In the genomic region with DNA sequence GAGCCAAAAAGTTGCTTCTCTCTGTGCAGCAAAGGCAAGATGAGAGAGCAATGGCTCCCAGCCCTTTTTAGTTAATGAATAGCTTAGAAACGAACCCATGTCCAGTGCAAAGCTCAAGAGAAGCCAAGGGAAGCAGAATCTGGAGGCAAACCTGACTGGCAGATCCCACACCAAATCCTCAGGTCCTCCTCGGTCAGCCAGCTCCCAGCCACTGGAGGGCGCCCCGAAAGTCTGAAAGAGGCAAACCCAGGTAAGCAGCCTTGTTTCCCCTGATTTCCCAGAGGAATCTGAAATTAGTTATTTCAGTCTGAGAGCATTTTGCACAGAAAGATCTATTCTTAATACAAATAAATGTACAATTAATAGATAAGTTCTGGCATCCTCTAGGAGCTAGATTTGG, we compare ENCODE assay signal across 8 cellular contexts.
A peak's percentile ranks its signal among the peaks of the same experiment; 100 is the strongest.
DNase-seq lines count a peak whose midpoint lies in the region; ATAC-seq, FAIRE-seq and TF ChIP-seq lines count a peak whose summit lies in the region.

No MANE protein-coding gene starts in this region.

- H3K4me1 Mint-ChIP-seq in GM23338 = no peaks in the 10 kb centered on the region

- peaks cover 7% of the 10 kb centered on the region for H3K27me3 Mint-ChIP-seq in GM23338 (ENCODE audit: insufficient read depth, low read depth, poor library complexity)

- H3K79me2 ChIP-seq in GM23338 (replicated peaks; ENCODE audit: insufficient read depth) (no peaks in the 10 kb centered on the region), HepG2 (ENCODE audit: insufficient read depth, low read length) (no peaks in the 10 kb centered on the region)

- 34 to 62% (median 42%) methylated on average over 4 of the region's 4 CpGs for WGBS in adrenal gland, 4 donors
- WGBS in HepG2 (ENCODE audit: low lambda C conversion rate) = 2% methylated on average over 4 of the region's 4 CpGs

- no peak overlapping the region for H3K9ac ChIP-seq in HepG2 (ENCODE audit: insufficient read depth, low read depth, low read length)

- no peak for FAIRE-seq in HepG2 (lab: Jason Lieb, UNC)

- ATAC-seq in GM23338 (peak; percentile 93), HepG2 (peak; percentile 92), HG03025 (IDR thresholded peaks at IDR 0.05; ENCODE audit: low FRiP score, unreplicated experiment) (no peak), GM18502 (IDR thresholded peaks at IDR 0.05; ENCODE audit: poor library complexity, unreplicated experiment) (no peak), omental fat pad (ENCODE audit: low FRiP score) (no peak)

- BruUV-seq in HepG2 (replicated peaks; lab: Mats Ljungman, UMichigan) = no TSS peak

- TF ChIP-seq RAD21 in HepG2 (CRISPR knock-in tag; IDR thresholded peaks at IDR 0.05) = no peak

- intact Hi-C loops in adrenal gland (cut with DNase I) (loop anchor here in 1 of 2 donors (10.0 kb wide), 1 partner anchor 242 kb away; no protein-coding TSS in a partner anchor), HepG2 (cut with micrococcal nuclease; ENCODE audit: unreplicated experiment) (no loop called here)

- TF ChIP-seq POLR2A in adrenal gland (IDR thresholded peaks at IDR 0.05) (no peak), HepG2 (IDR thresholded peaks at IDR 0.05; ENCODE audit: insufficient read depth in 1 of 2, low read depth in 2 of 2, low read length in 2 of 2) (no peak)

- peak; percentile 42 for DNase-seq in Ammon's horn (ENCODE audit: low spot score)
- peak; percentile 86 for DNase-seq in GM23338 (ENCODE audit: low spot score)
- DNase-seq in adrenal gland = peak; percentile 43 to 83 (median 69)
- peak; percentile 4 for DNase-seq in HepG2 (ENCODE audit: low spot score)
- DNase-seq in hepatic stellate cell (ENCODE audit: low spot score) = no peak
- no peak for DNase-seq in omental fat pad (ENCODE audit: low spot score)

- no peak overlapping the region for H3K4me3 Mint-ChIP-seq in GM23338

- H3K27me3 ChIP-seq in GM23338 (ENCODE audit: insufficient read depth) (no peaks in the 10 kb centered on the region), adrenal gland (no peaks in the 10 kb centered on the region), HepG2 (ENCODE audit: control insufficient read depth in 1 of 2, insufficient read depth in 2 of 2, low read length in 2 of 2) (no peaks in the 10 kb centered on the region)

- no peaks in the 10 kb centered on the region for H3K36me3 Mint-ChIP-seq in GM23338 (ENCODE audit: low read depth)

- H3K27ac ChIP-seq in GM23338 (ENCODE audit: low read depth) (no peak overlapping the region), adrenal gland (no peak overlapping the region), HepG2 (ENCODE audit: extremely low read length, insufficient read depth, low read length) (no peak overlapping the region)

- no peak for TF ChIP-seq EP300 in HepG2 (IDR thresholded peaks at IDR 0.05; ENCODE audit: low read depth in 2 of 2, low read length in 2 of 2)
- no peak for TF ChIP-seq EP300 in HepG2 (CRISPR knock-in tag; IDR thresholded peaks at IDR 0.05; ENCODE audit: borderline replicate concordance)

- no peak overlapping the region for H3K4me2 ChIP-seq in GM23338
- no peak overlapping the region for H3K4me2 ChIP-seq in HepG2 (ENCODE audit: low read depth, low read length)

- H3K4me1 ChIP-seq in GM23338 (ENCODE audit: insufficient read depth) (no peaks in the 10 kb centered on the region), adrenal gland (replicated peaks in 1 of 2) (no peaks in the 10 kb centered on the region), HepG2 (ENCODE audit: insufficient read depth, low read length) (no peaks in the 10 kb centered on the region)

- H3K27ac Mint-ChIP-seq in GM23338 = no peak overlapping the region

- no peaks in the 10 kb centered on the region for H3K9me3 ChIP-seq in adrenal gland (replicated peaks in 1 of 3)
- no peaks in the 10 kb centered on the region for H3K9me3 ChIP-seq in HepG2 (ENCODE audit: low read length)

- H3K9me2 ChIP-seq in GM23338 (ENCODE audit: insufficient read depth) = no peaks in the 10 kb centered on the region

- TF ChIP-seq CTCF in GM23338 (conservative IDR thresholded peaks at IDR 0.05; ENCODE audit: low read depth in 2 of 2) (peak; percentile 82 to 92), adrenal gland (IDR thresholded peaks at IDR 0.05) (peak; percentile 31 to 66 (median 56)), HepG2 (CRISPR knock-in tag; IDR thresholded peaks at IDR 0.05) (peak; percentile 73), omental fat pad (IDR thresholded peaks at IDR 0.05) (no peak)

- H3K4me3 ChIP-seq in GM23338 (no peak overlapping the region), adrenal gland (no peak overlapping the region), HepG2 (replicated peaks in 1 of 3; ENCODE audit: insufficient read depth in 1 of 3, low read depth in 2 of 3, low read length in 3 of 3) (no peak overlapping the region)

- CTCF ChIA-PET in HepG2 (lab: Yijun Ruan, JAX; ENCODE audit: low intra/inter-chr PET ratio, low total read pairs) = interaction anchor here (2.3 kb wide), 1 partner anchor 244 kb away, joined by 8 read pairs; no protein-coding TSS in a partner anchor

- in situ Hi-C loops in HepG2 (cut with HindIII; ENCODE audit: extremely low pct_ligation_motif_present, low pct_unique_long_range_greater_than_20kb) = loop anchor here (10.0 kb wide), 1 partner anchor 242 kb away; no protein-coding TSS in a partner anchor

- POLR2A ChIA-PET in HepG2 (lab: Yijun Ruan, JAX) = no interaction called here

- H2AFZ ChIP-seq in GM23338 = peak overlapping the region; percentile 74; the same call in 1 of the 2 replicates
- H2AFZ ChIP-seq in HepG2 (ENCODE audit: low read length) = no peak overlapping the region

- no peaks in the 10 kb centered on the region; the same call in 2 of the 3 replicates for H3K9me3 Mint-ChIP-seq in GM23338

- no peaks in the 10 kb centered on the region for H3F3A ChIP-seq in GM23338 (replicated peaks; ENCODE audit: low read depth)

- no peaks in the 10 kb centered on the region for H4K20me1 ChIP-seq in GM23338 (replicated peaks; ENCODE audit: insufficient read depth)
- no peaks in the 10 kb centered on the region for H4K20me1 ChIP-seq in HepG2 (ENCODE audit: insufficient read depth, low read length)

- H3K36me3 ChIP-seq in GM23338 (ENCODE audit: insufficient read depth) = no peaks in the 10 kb centered on the region
- no peaks in the 10 kb centered on the region for H3K36me3 ChIP-seq in adrenal gland (replicated peaks in 1 of 2)
- no peaks in the 10 kb centered on the region for H3K36me3 ChIP-seq in HepG2 (replicated peaks in 1 of 2; ENCODE audit: control insufficient read depth in 1 of 2, insufficient read depth in 2 of 2, low read length in 2 of 2)

TF ChIP-seq in GM23338, 12 proteins besides CTCF, POLR2A, EP300 and RAD21 (continues in another document):
- TF ChIP-seq NANOG (IDR thresholded peaks at IDR 0.05; ENCODE audit: borderline replicate concordance) (no peak), ZNF331 (CRISPR knock-in tag; IDR thresholded peaks at IDR 0.05; ENCODE audit: low read depth) (no peak)

TF ChIP-seq in HepG2, 621 proteins besides CTCF, POLR2A, EP300 and RAD21:
- peak; percentile 33 for TF ChIP-seq XRCC5 (optimal IDR thresholded peaks at IDR 0.05; ENCODE audit: low read length)
- TF ChIP-seq, protein P1, sequence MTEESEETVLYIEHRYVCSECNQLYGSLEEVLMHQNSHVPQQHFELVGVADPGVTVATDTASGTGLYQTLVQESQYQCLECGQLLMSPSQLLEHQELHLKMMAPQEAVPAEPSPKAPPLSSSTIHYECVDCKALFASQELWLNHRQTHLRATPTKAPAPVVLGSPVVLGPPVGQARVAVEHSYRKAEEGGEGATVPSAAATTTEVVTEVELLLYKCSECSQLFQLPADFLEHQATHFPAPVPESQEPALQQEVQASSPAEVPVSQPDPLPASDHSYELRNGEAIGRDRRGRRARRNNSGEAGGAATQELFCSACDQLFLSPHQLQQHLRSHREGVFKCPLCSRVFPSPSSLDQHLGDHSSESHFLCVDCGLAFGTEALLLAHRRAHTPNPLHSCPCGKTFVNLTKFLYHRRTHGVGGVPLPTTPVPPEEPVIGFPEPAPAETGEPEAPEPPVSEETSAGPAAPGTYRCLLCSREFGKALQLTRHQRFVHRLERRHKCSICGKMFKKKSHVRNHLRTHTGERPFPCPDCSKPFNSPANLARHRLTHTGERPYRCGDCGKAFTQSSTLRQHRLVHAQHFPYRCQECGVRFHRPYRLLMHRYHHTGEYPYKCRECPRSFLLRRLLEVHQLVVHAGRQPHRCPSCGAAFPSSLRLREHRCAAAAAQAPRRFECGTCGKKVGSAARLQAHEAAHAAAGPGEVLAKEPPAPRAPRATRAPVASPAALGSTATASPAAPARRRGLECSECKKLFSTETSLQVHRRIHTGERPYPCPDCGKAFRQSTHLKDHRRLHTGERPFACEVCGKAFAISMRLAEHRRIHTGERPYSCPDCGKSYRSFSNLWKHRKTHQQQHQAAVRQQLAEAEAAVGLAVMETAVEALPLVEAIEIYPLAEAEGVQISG (CRISPR knock-in tag; IDR thresholded peaks at IDR 0.05) = 0 out of 2 replicates have a peak, but pooled peaks have one; percentile 16
- TF ChIP-seq SMC3 (IDR thresholded peaks at IDR 0.05; ENCODE audit: low read length) = peak; percentile 51
- TF ChIP-seq ZNF331 (CRISPR knock-in tag; IDR thresholded peaks at IDR 0.05) = 0 out of 2 replicates have a peak, but pooled peaks have one; percentile 11
- no peak for TF ChIP-seq SOX5 (CRISPR knock-in tag; IDR thresholded peaks at IDR 0.05; ENCODE audit: borderline replicate concordance)
- 0 out of 2 replicates have a peak, but pooled peaks have one; percentile 7 for TF ChIP-seq ZNF672 (CRISPR knock-in tag; IDR thresholded peaks at IDR 0.05)
- no peak for TF ChIP-seq BRCA1 (CRISPR knock-in tag; IDR thresholded peaks at IDR 0.05)
- peak; percentile 49 for TF ChIP-seq STAG1 (CRISPR knock-in tag; IDR thresholded peaks at IDR 0.05)

Comparison
In these comparisons a context has a peak if more than half of its experiments do, and no peak if none do; other contexts are left out.
1. DNase-seq: peak in Ammon's horn (single experiment), GM23338 (single experiment), adrenal gland (7 of 7) and HepG2 (single experiment); none in hepatic stellate cell (single experiment) and omental fat pad (single experiment).
2. ATAC-seq: peak in GM23338 (single experiment) and HepG2 (single experiment); none in HG03025 (single experiment), GM18502 (single experiment) and omental fat pad (single experiment).
3. CTCF ChIP-seq: peak in GM23338 (2 of 2), adrenal gland (6 of 6) and HepG2 (single experiment); none in omental fat pad (0 of 3).